Comparison of ENCODE assay signal across 19 cellular contexts in genomic region chr2:108614659-108615058, GRCh38.
A peak's percentile ranks its signal among the peaks of the same experiment; 100 is the strongest.
DNase-seq lines count a peak whose midpoint lies in the region; ATAC-seq and TF ChIP-seq lines count a peak whose summit lies in the region.
"Had no signal": no experiment of that assay in that cellular context is flagged by ENCODE, and none has a peak within 500 bp of the region (broad histone marks: within the 10 kb centered on the region; RNA-seq: fewer than 3 reads in every experiment).

No MANE protein-coding gene starts in this region.

- H3K4me3 ChIP-seq in esophagus squamous epithelium = no peak overlapping the region
- H3K4me3 ChIP-seq in psoas muscle = no peak overlapping the region
- H3K4me3 ChIP-seq in foreskin fibroblast (ENCODE audit: low read depth in 1 of 2, low read length in 2 of 2) = no peak overlapping the region
- H3K4me3 ChIP-seq: mucosa of descending colon, SJCRH30 had no signal

- H3K27me3 Mint-ChIP-seq in T-helper 17 cell = no peaks in the 10 kb centered on the region
- H3K27me3 Mint-ChIP-seq: activated naive CD8-positive, alpha-beta T cell treated with anti-CD3 and anti-CD28 coated beads, Interleukin-2, amount 50 U/mL, for 24 hours had no signal

- H3K9me3 ChIP-seq in T-helper 17 cell (ENCODE audit: control insufficient read depth, low read length, poor library complexity, severe bottlenecking) = no peaks in the 10 kb centered on the region
- H3K9me3 ChIP-seq in esophagus squamous epithelium = no peaks in the 10 kb centered on the region
- no peaks in the 10 kb centered on the region for H3K9me3 ChIP-seq in psoas muscle
- H3K9me3 ChIP-seq: mucosa of descending colon, SJCRH30 had no signal

- H3K36me3 ChIP-seq in esophagus squamous epithelium (no peaks in the 10 kb centered on the region), psoas muscle (ENCODE audit: insufficient read depth in 1 of 2, low read depth in 1 of 2) (no peaks in the 10 kb centered on the region)
- H3K36me3 ChIP-seq: SJCRH30 had no signal

- H3K4me3 Mint-ChIP-seq in T-helper 17 cell = peak overlapping the region; percentile 89
- H3K4me3 Mint-ChIP-seq: activated naive CD8-positive, alpha-beta T cell treated with anti-CD3 and anti-CD28 coated beads, Interleukin-2, amount 50 U/mL, for 24 hours; CD8-positive, alpha-beta T cell had no signal

- TF ChIP-seq POLR2A in esophagus squamous epithelium (IDR thresholded peaks at IDR 0.05) = no peak

- 29 to 44% methylated on average over 4 of the region's 4 CpGs for WGBS in esophagus squamous epithelium, 2 donors
- 84 to 91% (median 88%) methylated on average over 4 of the region's 4 CpGs for WGBS in psoas muscle, 3 donors

- intact Hi-C loops in esophagus squamous epithelium (cut with DNase I) (no loop called here), psoas muscle (cut with DNase I) (no loop called here)

- peaks cover 0 to 4% of the 10 kb centered on the region in 2 donors for H3K9me3 Mint-ChIP-seq in activated naive CD4-positive, alpha-beta T cell treated with anti-CD3 and anti-CD28 coated beads, Interleukin-2, amount 50 U/mL, for 72 hours
- H3K9me3 Mint-ChIP-seq: activated naive CD8-positive, alpha-beta T cell treated with anti-CD3 and anti-CD28 coated beads, Interleukin-2, amount 50 U/mL, for 24 hours; CD8-positive, alpha-beta T cell had no signal

- peak overlapping the region; percentile 60 to 81 for H3K27ac Mint-ChIP-seq in activated naive CD4-positive, alpha-beta T cell treated with anti-CD3 and anti-CD28 coated beads, Interleukin-2, amount 50 U/mL, for 72 hours
- H3K27ac Mint-ChIP-seq in T-helper 17 cell = peak overlapping the region; percentile 99

- TF ChIP-seq CTCF in esophagus squamous epithelium (IDR thresholded peaks at IDR 0.05) = no peak
- TF ChIP-seq CTCF in psoas muscle (IDR thresholded peaks at IDR 0.05) = no peak
- no peak for TF ChIP-seq CTCF in foreskin fibroblast (IDR thresholded peaks at IDR 0.05; ENCODE audit: low read depth, low read length)

- no peak for ATAC-seq in activated naive CD4-positive, alpha-beta T cell treated with anti-CD3 and anti-CD28 coated beads, Interleukin-2, amount 50 U/mL, for 72 hours
- ATAC-seq in T-helper 17 cell (no peak), psoas muscle (no peak)
- ATAC-seq: activated naive CD8-positive, alpha-beta T cell treated with anti-CD3 and anti-CD28 coated beads, Interleukin-2, amount 50 U/mL, for 24 hours; CD8-positive, alpha-beta T cell; mucosa of descending colon had no signal

- H3K27me3 ChIP-seq in esophagus squamous epithelium (no peaks in the 10 kb centered on the region), psoas muscle (ENCODE audit: insufficient read depth in 3 of 3, low read length in 2 of 3) (no peaks in the 10 kb centered on the region)
- H3K27me3 ChIP-seq: SJCRH30 had no signal

- peaks cover 74% of the 10 kb centered on the region for H3K4me1 Mint-ChIP-seq in T-helper 17 cell

- peaks cover 30 to 97% (median 71%) of the 10 kb centered on the region in 3 donors for H3K4me1 ChIP-seq in esophagus squamous epithelium
- peaks cover 19% of the 10 kb centered on the region for H3K4me1 ChIP-seq in psoas muscle

- H3K27ac ChIP-seq in esophagus squamous epithelium = peak overlapping the region in 3 of 4 donors; percentile 78 to 89 (median 84)
- no peak overlapping the region for H3K27ac ChIP-seq in psoas muscle
- H3K27ac ChIP-seq: SJCRH30 had no signal

- no peak for DNase-seq in activated naive CD4-positive, alpha-beta T cell treated with anti-CD3 and anti-CD28 coated beads, Interleukin-2, amount 50 U/mL, for 72 hours (ENCODE audit: low spot score in 2 of 2)
- no peak for DNase-seq in activated naive CD4-positive, alpha-beta T cell (lab: John Stamatoyannopoulos, UW)
- no peak for DNase-seq in T-helper 17 cell
- no peak for DNase-seq in esophagus squamous epithelium (lab: John Stamatoyannopoulos, UW)
- DNase-seq in psoas muscle = no peak
- DNase-seq in foreskin fibroblast = no peak
- no peak for DNase-seq in glomerular visceral epithelial cell (ENCODE audit: extremely low spot score)
- DNase-seq: activated CD4-positive, CD25-positive, alpha-beta regulatory T cell treated with anti-CD3 and anti-CD28 coated beads, Interleukin-2, amount 50 U/mL, for 72 hours; activated naive CD8-positive, alpha-beta T cell treated with anti-CD3 and anti-CD28 coated beads, Interleukin-2, amount 50 U/mL, for 24 hours; activated T-cell treated with anti-CD3 and anti-CD28 coated beads for 4 hours; CD8-positive, alpha-beta T cell; dermis blood vessel endothelial cell; glutamatergic neuron; mucosa of descending colon; NCI-H1436; NCI-H2171 treated with DMSO at 0.1 percent for 48 hours; SJCRH30; substantia nigra; T-helper 9 cell had no signal

- no peaks in the 10 kb centered on the region for H3K36me3 Mint-ChIP-seq in activated naive CD4-positive, alpha-beta T cell treated with anti-CD3 and anti-CD28 coated beads, Interleukin-2, amount 50 U/mL, for 72 hours
- peaks cover 3% of the 10 kb centered on the region for H3K36me3 Mint-ChIP-seq in T-helper 17 cell (ENCODE audit: low read depth)
- H3K36me3 Mint-ChIP-seq: CD8-positive, alpha-beta T cell had no signal
